In genomic region chrX:23792861-23793553, GRCh38 we compare ENCODE assay signal across 18 cellular contexts. TPM values are rescaled to one million over a fixed set of nuclear protein-coding genes. Genes with fewer than 3 reads are reported as not detected.
DNase-seq lines count a peak whose midpoint lies in the region; ATAC-seq, FAIRE-seq and TF ChIP-seq lines count a peak whose summit lies in the region.
"Had no signal": no experiment of that assay in that cellular context is flagged by ENCODE, and none has a peak within 500 bp of the region (broad histone marks: within the 10 kb centered on the region; RNA-seq: fewer than 3 reads in every experiment).

No MANE protein-coding gene starts in this region.

- H3K27ac Mint-ChIP-seq in activated naive CD4-positive, alpha-beta T cell treated with anti-CD3 and anti-CD28 coated beads for 36 hours: no peak overlapping the region
- H3K27ac Mint-ChIP-seq: activated CD8-positive, alpha-beta T cell treated with anti-CD3 and anti-CD28 coated beads, Interleukin-2, amount 10 ng/mL, durations not matched to agents 7 days and 5 days; stimulated activated naive CD8-positive, alpha-beta T cell treated with anti-CD3 and anti-CD28 coated beads, Interleukin-15, Interleukin-2, amounts not matched to agents 100 ng/mL and 50 ng/mL, for 24 hours had no signal

- H3K36me3 ChIP-seq in keratinocyte (ENCODE audit: control insufficient read depth in 2 of 2, extremely low read depth in 1 of 2, insufficient read depth in 2 of 2, low read length in 2 of 2): no peaks in the 10 kb centered on the region
- H3K36me3 ChIP-seq: breast epithelium, heart left ventricle had no signal

- CTCF ChIA-PET in activated naive CD4-positive, alpha-beta T cell treated with anti-CD3 and anti-CD28 coated beads for 36 hours (lab: Charles Lee): no interaction called here

- TF ChIP-seq CTCF in keratinocyte (optimal IDR thresholded peaks at IDR 0.05 in 1 of 3, IDR thresholded peaks at IDR 0.05 in 1 of 3, conservative IDR thresholded peaks at IDR 0.05 in 1 of 3; ENCODE audit: extremely low read depth in 1 of 3, insufficient read depth in 2 of 3, low read length in 3 of 3): no peak

- no peaks in the 10 kb centered on the region for H3K9me3 ChIP-seq in keratinocyte (ENCODE audit: control insufficient read depth, low read depth, low read length)
- H3K9me3 ChIP-seq: breast epithelium, heart left ventricle had no signal

- no peak overlapping the region for H3K4me2 ChIP-seq in keratinocyte (ENCODE audit: control insufficient read depth, extremely low read depth, insufficient read depth, low read depth, low read length)

- intact Hi-C loops in activated naive CD4-positive, alpha-beta T cell treated with anti-CD3 and anti-CD28 coated beads for 36 hours (cut with micrococcal nuclease): no loop called here

- H3K27me3 ChIP-seq in keratinocyte (ENCODE audit: control insufficient read depth, extremely low read depth, insufficient read depth, low read length): no peaks in the 10 kb centered on the region
- H3K27me3 ChIP-seq: heart left ventricle had no signal

- dilution Hi-C loops in keratinocyte (cut with MboI; ENCODE audit: extremely low pct_ligation_motif_present, low sequenced_read_pairs): no loop called here

- no peaks in the 10 kb centered on the region for H3K36me3 Mint-ChIP-seq in activated naive CD4-positive, alpha-beta T cell treated with anti-CD3 and anti-CD28 coated beads for 36 hours (ENCODE audit: low read depth)

- peaks cover 30% of the 10 kb centered on the region for H3K4me1 ChIP-seq in keratinocyte (ENCODE audit: control insufficient read depth, extremely low read depth, insufficient read depth, low read length)
- H3K4me1 ChIP-seq: breast epithelium had no signal

- H3K4me3 Mint-ChIP-seq in activated naive CD4-positive, alpha-beta T cell treated with anti-CD3 and anti-CD28 coated beads for 36 hours: no peak overlapping the region
- H3K4me3 Mint-ChIP-seq: activated CD8-positive, alpha-beta T cell treated with anti-CD3 and anti-CD28 coated beads, Interleukin-2, amount 10 ng/mL, durations not matched to agents 7 days and 5 days; stimulated activated naive CD8-positive, alpha-beta T cell treated with anti-CD3 and anti-CD28 coated beads, Interleukin-15, Interleukin-2, amounts not matched to agents 100 ng/mL and 50 ng/mL, for 24 hours had no signal

- no peaks in the 10 kb centered on the region for H3K9me1 ChIP-seq in keratinocyte (ENCODE audit: control insufficient read depth, extremely low read depth, insufficient read depth, low read length)

- peak; percentile 14 for DNase-seq in DMS 273 treated with DMSO at 0.1 percent for 48 hours (lab: John Stamatoyannopoulos, UW)
- peak; percentile 78 for DNase-seq in NCI-H1417 treated with DMSO at 0.1 percent for 48 hours (lab: John Stamatoyannopoulos, UW)
- peak; percentile 91 for DNase-seq in NCI-H748 (lab: John Stamatoyannopoulos, UW; ENCODE audit: unreplicated experiment)
- no peak for DNase-seq in keratinocyte (ENCODE audit: low read depth, low spot score)
- no peak for DNase-seq in activated gamma-delta T cell treated with Interleukin-2 at 50 U/mL for 16 hours
- DNase-seq in activated naive CD4-positive, alpha-beta T cell treated with anti-CD3 and anti-CD28 coated beads for 36 hours: no peak
- DNase-seq: activated CD8-positive, alpha-beta T cell treated with anti-CD3 and anti-CD28 coated beads, Interleukin-2, amount 10 ng/mL, durations not matched to agents 7 days and 5 days; activated gamma-delta T cell; heart left ventricle; left cardiac atrium; NCI-H1694 treated with DMSO at 0.1 percent for 48 hours; Right ventricle myocardium superior had no signal

- ATAC-seq in GM19023 (IDR thresholded peaks at IDR 0.05; ENCODE audit: unreplicated experiment): no peak
- no peak for ATAC-seq in GM18867 (IDR thresholded peaks at IDR 0.05; ENCODE audit: unreplicated experiment)
- ATAC-seq: activated CD8-positive, alpha-beta T cell treated with anti-CD3 and anti-CD28 coated beads, Interleukin-2, amount 10 ng/mL, durations not matched to agents 7 days and 5 days; HepG2; left cardiac atrium; sciatic nerve had no signal

- no peaks in the 10 kb centered on the region for H4K20me1 ChIP-seq in keratinocyte (ENCODE audit: control insufficient read depth, extremely low read depth, insufficient read depth, low read length)

- no peaks in the 10 kb centered on the region for H3K9me3 Mint-ChIP-seq in activated naive CD4-positive, alpha-beta T cell treated with anti-CD3 and anti-CD28 coated beads for 36 hours
- H3K9me3 Mint-ChIP-seq: stimulated activated naive CD8-positive, alpha-beta T cell treated with anti-CD3 and anti-CD28 coated beads, Interleukin-15, Interleukin-2, amounts not matched to agents 100 ng/mL and 50 ng/mL, for 24 hours had no signal

- H3K27me3 Mint-ChIP-seq in activated naive CD4-positive, alpha-beta T cell treated with anti-CD3 and anti-CD28 coated beads for 36 hours (ENCODE audit: low read depth): no peaks in the 10 kb centered on the region
- H3K27me3 Mint-ChIP-seq: stimulated activated naive CD8-positive, alpha-beta T cell treated with anti-CD3 and anti-CD28 coated beads, Interleukin-15, Interleukin-2, amounts not matched to agents 100 ng/mL and 50 ng/mL, for 24 hours had no signal

- H3K9ac ChIP-seq in keratinocyte (ENCODE audit: control insufficient read depth, extremely low read depth, insufficient read depth, low read length): no peak overlapping the region

- H3K79me2 ChIP-seq in keratinocyte (ENCODE audit: control insufficient read depth, insufficient read depth, low read length): no peaks in the 10 kb centered on the region

- peak overlapping the region; percentile 2 for H2AFZ ChIP-seq in keratinocyte (ENCODE audit: control insufficient read depth, low read length)

- H3K4me1 Mint-ChIP-seq in activated naive CD4-positive, alpha-beta T cell treated with anti-CD3 and anti-CD28 coated beads for 36 hours (ENCODE audit: low read depth): peaks cover 3% of the 10 kb centered on the region

- FAIRE-seq in keratinocyte (lab: Jason Lieb, UNC): no peak
- FAIRE-seq: HepG2 had no signal

- H3K4me3 ChIP-seq in keratinocyte (ENCODE audit: control insufficient read depth in 2 of 3, extremely low read depth in 1 of 3, insufficient read depth in 2 of 3, low read depth in 1 of 3, low read length in 3 of 3): no peak overlapping the region
- H3K4me3 ChIP-seq: breast epithelium, heart left ventricle had no signal

- H3K27ac ChIP-seq in keratinocyte (ENCODE audit: control insufficient read depth, insufficient read depth, low read length): no peak overlapping the region
- H3K27ac ChIP-seq: breast epithelium, heart left ventricle had no signal

RNA-seq across cellular contexts. Expression of gene SAT1, which starts 10.0 kb away (rescaled TPM):
- 904 to 1,607 TPM (median 1,595 TPM) in 3 replicates for polyA plus RNA-seq in keratinocyte
- 2,170 TPM for polyA plus RNA-seq in keratinocyte (2011; ENCODE audit: low read depth)
- polyA plus RNA-seq in keratinocyte (2011; cell fraction: cytosol; rRNA removed): 1,402 and 1,666 TPM in 2 replicates
- 3,131 and 4,257 TPM in 2 replicates for polyA plus RNA-seq in keratinocyte (2011; cell fraction: nucleus; rRNA removed)
- 647 and 2,511 TPM in 2 replicates for polyA plus RNA-seq in keratinocyte (2012; ENCODE audit: low replicate concordance)
- polyA minus RNA-seq in keratinocyte: 82.8 to 414 TPM (median 366 TPM) in 3 replicates
- 352 TPM for polyA minus RNA-seq in keratinocyte (2011; cell fraction: cytosol; rRNA and poly(A)+ RNA removed)
- polyA minus RNA-seq in keratinocyte (2011; cell fraction: nucleus; rRNA and poly(A)+ RNA removed): 313 and 542 TPM in 2 replicates
- total RNA-seq in activated naive CD4-positive, alpha-beta T cell treated with anti-CD3 and anti-CD28 coated beads for 36 hours: 100 to 1,000 TPM; 629 to 649 TPM

RNA-seq across cellular contexts. Expression of gene ACOT9, which starts 49.9 kb away (rescaled TPM):
- polyA plus RNA-seq in keratinocyte: 62.4 to 91.9 TPM (median 79.8 TPM) in 3 replicates
- polyA plus RNA-seq in keratinocyte (2011; ENCODE audit: low read depth): 28.6 TPM
- 41.7 and 84.0 TPM in 2 replicates for polyA plus RNA-seq in keratinocyte (2011; cell fraction: cytosol; rRNA removed)
- 132 and 150 TPM in 2 replicates for polyA plus RNA-seq in keratinocyte (2011; cell fraction: nucleus; rRNA removed)
- 49.6 and 74.1 TPM in 2 replicates for polyA plus RNA-seq in keratinocyte (2012; ENCODE audit: low replicate concordance)
- polyA minus RNA-seq in keratinocyte: 13.9 to 72.1 TPM (median 32.7 TPM) in 3 replicates
- polyA minus RNA-seq in keratinocyte (2011; cell fraction: cytosol; rRNA and poly(A)+ RNA removed): 40.5 TPM
- 32.8 and 45.5 TPM in 2 replicates for polyA minus RNA-seq in keratinocyte (2011; cell fraction: nucleus; rRNA and poly(A)+ RNA removed)
- 10 to 100 TPM; 46.8 to 49.7 TPM for total RNA-seq in activated naive CD4-positive, alpha-beta T cell treated with anti-CD3 and anti-CD28 coated beads for 36 hours

Comparison
In these comparisons a context has a peak if more than half of its experiments do, and no peak if none do; other contexts are left out.
1. DNase-seq: peak in DMS 273 treated with DMSO at 0.1 percent for 48 hours (single experiment), NCI-H1417 treated with DMSO at 0.1 percent for 48 hours (single experiment) and NCI-H748 (single experiment); none in keratinocyte (single experiment), activated gamma-delta T cell treated with Interleukin-2 at 50 U/mL for 16 hours (single experiment) and activated naive CD4-positive, alpha-beta T cell treated with anti-CD3 and anti-CD28 coated beads for 36 hours (single experiment).